Comparison of ENCODE assay signal across 12 cellular contexts in the genomic region with DNA sequence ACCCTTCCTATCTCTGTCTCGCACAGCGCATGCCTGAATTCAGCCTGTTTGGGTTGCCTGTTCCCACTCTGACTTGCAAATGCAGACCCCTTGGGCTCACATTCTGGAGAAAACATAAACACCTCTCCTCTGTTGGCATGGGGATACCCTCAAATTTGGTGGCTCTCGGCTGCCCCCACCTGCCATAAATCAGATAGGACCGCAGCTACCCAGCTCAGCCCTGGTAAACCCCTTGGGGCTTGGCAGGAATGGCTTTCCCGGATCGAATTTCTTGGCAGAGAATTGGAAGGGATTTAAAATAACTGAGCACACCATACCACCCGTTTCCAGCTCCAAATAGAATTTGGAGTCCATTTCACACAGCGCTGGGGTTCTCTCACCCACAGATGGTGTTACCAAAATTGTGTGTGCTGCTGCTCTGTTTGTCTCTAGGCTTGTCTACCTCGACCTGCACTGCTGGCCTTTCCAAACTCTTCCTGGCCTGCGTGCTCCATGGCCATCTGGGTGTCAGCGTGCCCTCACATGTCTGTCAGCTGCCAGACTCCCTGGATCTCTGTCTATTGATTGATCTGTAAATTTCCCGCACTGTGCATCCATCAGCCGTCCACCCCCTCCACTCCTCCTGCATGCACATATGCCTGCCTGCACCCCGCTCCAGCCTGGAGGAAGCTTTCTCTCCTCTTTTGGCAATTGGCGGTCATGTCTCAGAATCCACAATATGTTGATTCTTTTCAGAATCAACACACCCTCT.
DNase-seq lines count a peak whose midpoint lies in the region; ATAC-seq, FAIRE-seq and TF ChIP-seq lines count a peak whose summit lies in the region.
"Had no signal": no experiment of that assay in that cellular context is flagged by ENCODE, and none has a peak within 500 bp of the region (broad histone marks: within the 10 kb centered on the region; RNA-seq: fewer than 3 reads in every experiment).

No MANE protein-coding gene starts in this region.

- H3K4me1 Mint-ChIP-seq in HFFc6 (ENCODE audit: low read depth): peaks cover 6% of the 10 kb centered on the region; the same call in 1 of the 2 replicates
- H3K4me1 Mint-ChIP-seq in stimulated activated naive CD8-positive, alpha-beta T cell treated with anti-CD3 and anti-CD28 coated beads, Interleukin-15, amount 100 ng/mL, for 72 hours: no peaks in the 10 kb centered on the region
- H3K4me1 Mint-ChIP-seq: stimulated activated naive B cell treated with anti-CD40 and anti-IgM and Interleukin-4, amounts not matched to agents 10 μg/mL and 1 μg/mL and 100 μg/mL, for 72 hours had no signal

- H3K4me1 ChIP-seq in PC-3 (ENCODE audit: insufficient read depth, low read length): no peaks in the 10 kb centered on the region
- H3K4me1 ChIP-seq: adrenal gland had no signal

- peaks cover 32% of the 10 kb centered on the region for H3K27me3 Mint-ChIP-seq in HFFc6 (ENCODE audit: insufficient read depth)
- H3K27me3 Mint-ChIP-seq in stimulated activated naive CD8-positive, alpha-beta T cell treated with anti-CD3 and anti-CD28 coated beads, Interleukin-15, amount 100 ng/mL, for 72 hours: peaks cover 8% of the 10 kb centered on the region

- H3K27ac Mint-ChIP-seq in HFFc6: no peak overlapping the region
- no peak overlapping the region for H3K27ac Mint-ChIP-seq in stimulated activated naive CD8-positive, alpha-beta T cell treated with anti-CD3 and anti-CD28 coated beads, Interleukin-15, amount 100 ng/mL, for 72 hours
- H3K27ac Mint-ChIP-seq: stimulated activated naive B cell treated with anti-CD40 and anti-IgM and Interleukin-4, amounts not matched to agents 10 μg/mL and 1 μg/mL and 100 μg/mL, for 72 hours had no signal

- POLR2A ChIA-PET in PC-3 (lab: Charles Lee; ENCODE audit: unreplicated experiment): no interaction called here

- no peak overlapping the region for H3K4me2 ChIP-seq in PC-3 (ENCODE audit: low read length)

- no peak overlapping the region for H3K4me3 ChIP-seq in PC-3 (ENCODE audit: low read length)
- H3K4me3 ChIP-seq: adrenal gland had no signal

- H3F3A ChIP-seq in PC-3 (ENCODE audit: low read length, unreplicated experiment): no peaks in the 10 kb centered on the region

- no peaks in the 10 kb centered on the region for H3K9me3 ChIP-seq in PC-3 (ENCODE audit: low read length)
- H3K9me3 ChIP-seq: adrenal gland had no signal

- H3K27ac ChIP-seq in PC-3 (ENCODE audit: low read length): no peak overlapping the region
- H3K27ac ChIP-seq: adrenal gland had no signal

- no peaks in the 10 kb centered on the region for H4K20me1 ChIP-seq in PC-3 (ENCODE audit: low read length)

- no peak for ATAC-seq in PC-3
- ATAC-seq in stimulated activated naive CD8-positive, alpha-beta T cell treated with anti-CD3 and anti-CD28 coated beads, Interleukin-15, amount 100 ng/mL, for 72 hours: no peak
- no peak for ATAC-seq in GM21529 (IDR thresholded peaks at IDR 0.05; ENCODE audit: unreplicated experiment)
- no peak for ATAC-seq in HG03196 (IDR thresholded peaks at IDR 0.05; ENCODE audit: unreplicated experiment)
- ATAC-seq: stimulated activated naive B cell treated with anti-CD40 and anti-IgM and Interleukin-4, amounts not matched to agents 10 μg/mL and 1 μg/mL and 100 μg/mL, for 72 hours had no signal

- H3K9me3 Mint-ChIP-seq in HFFc6: no peaks in the 10 kb centered on the region; the same call in 1 of the 2 replicates
- H3K9me3 Mint-ChIP-seq in stimulated activated naive CD8-positive, alpha-beta T cell treated with anti-CD3 and anti-CD28 coated beads, Interleukin-15, amount 100 ng/mL, for 72 hours: peaks cover 0 to 10% of the 10 kb centered on the region in 2 donors

- H2AFZ ChIP-seq in PC-3 (ENCODE audit: low read length): no peak overlapping the region

- no peaks in the 10 kb centered on the region for H3K79me2 ChIP-seq in PC-3 (ENCODE audit: low read length)

- BruUV-seq in PC-3 (replicated peaks; lab: Mats Ljungman, UMichigan): no TSS peak

- H3K9ac ChIP-seq in PC-3 (ENCODE audit: low read length): no peak overlapping the region

- no peaks in the 10 kb centered on the region for H3K36me3 Mint-ChIP-seq in HFFc6 (ENCODE audit: low read depth)
- H3K36me3 Mint-ChIP-seq: stimulated activated naive B cell treated with anti-CD40 and anti-IgM and Interleukin-4, amounts not matched to agents 10 μg/mL and 1 μg/mL and 100 μg/mL, for 72 hours had no signal

- no peak for TF ChIP-seq POLR2A in H54 (IDR thresholded peaks at IDR 0.05; ENCODE audit: low read depth, low read length)

- DNase-seq in HFFc6: no peak
- DNase-seq in PC-3: peak; percentile 29
- peak; percentile 36 to 89 (median 74) for DNase-seq in head of caudate nucleus
- peak; percentile 66 to 96 (median 74) for DNase-seq in posterior cingulate gyrus
- DNase-seq in H54 (ENCODE audit: insufficient read length, low spot score): no peak
- no peak for DNase-seq in stimulated activated naive CD8-positive, alpha-beta T cell treated with anti-CD3 and anti-CD28 coated beads, Interleukin-15, amount 100 ng/mL, for 72 hours
- DNase-seq: activated CD4-positive, alpha-beta T cell treated with anti-CD3 and anti-CD28 coated beads for 48 hours; adrenal gland; NK-92 treated with Interleukin-12 subunit alpha and Interleukin-12 subunit beta, amount 100 ng/mL, for 24 hours; stimulated activated naive B cell treated with anti-CD40 and anti-IgM and Interleukin-4, amounts not matched to agents 10 μg/mL and 1 μg/mL and 100 μg/mL, for 72 hours had no signal

- FAIRE-seq in H54 (lab: Jason Lieb, UNC): no peak

- CTCF ChIA-PET in PC-3 (lab: Charles Lee): no interaction called here

- no peaks in the 10 kb centered on the region for H3K36me3 ChIP-seq in PC-3 (ENCODE audit: low read depth, low read length)
- H3K36me3 ChIP-seq: adrenal gland had no signal

- no peaks in the 10 kb centered on the region for H3K9me2 ChIP-seq in PC-3 (replicated peaks; ENCODE audit: low read length)

- intact Hi-C loops in PC-3 (cut with micrococcal nuclease): no loop called here
- intact Hi-C loops in head of caudate nucleus (cut with DNase I): loop anchor here (5.0 to 10.0 kb wide), 2 partner anchors 257 to 440 kb away; no protein-coding TSS in a partner anchor
- intact Hi-C loops in posterior cingulate gyrus (cut with DNase I): loop anchor here (5.0 kb wide), 2 partner anchors 257 to 442 kb away; no protein-coding TSS in a partner anchor

- TF ChIP-seq CTCF in HFFc6 (IDR thresholded peaks at IDR 0.05) (peak; percentile 24), PC-3 (conservative IDR thresholded peaks at IDR 0.05; ENCODE audit: low read depth, low read length) (peak; percentile 40; the same call in 1 of the 2 replicates)

- no peak overlapping the region for H3K4me3 Mint-ChIP-seq in HFFc6
- no peak overlapping the region for H3K4me3 Mint-ChIP-seq in stimulated activated naive CD8-positive, alpha-beta T cell treated with anti-CD3 and anti-CD28 coated beads, Interleukin-15, amount 100 ng/mL, for 72 hours
- H3K4me3 Mint-ChIP-seq: stimulated activated naive B cell treated with anti-CD40 and anti-IgM and Interleukin-4, amounts not matched to agents 10 μg/mL and 1 μg/mL and 100 μg/mL, for 72 hours had no signal

- H3K27me3 ChIP-seq in PC-3 (ENCODE audit: low read length): peaks cover 26% of the 10 kb centered on the region
- H3K27me3 ChIP-seq: adrenal gland had no signal

Comparison
In these comparisons a context has a peak if more than half of its experiments do, and no peak if none do; other contexts are left out.
1. DNase-seq: peak in PC-3 (single experiment), head of caudate nucleus (42 of 42) and posterior cingulate gyrus (10 of 10); none in HFFc6 (single experiment), H54 (single experiment) and stimulated activated naive CD8-positive, alpha-beta T cell treated with anti-CD3 and anti-CD28 coated beads, Interleukin-15, amount 100 ng/mL, for 72 hours (0 of 2).